In the genomic region with DNA sequence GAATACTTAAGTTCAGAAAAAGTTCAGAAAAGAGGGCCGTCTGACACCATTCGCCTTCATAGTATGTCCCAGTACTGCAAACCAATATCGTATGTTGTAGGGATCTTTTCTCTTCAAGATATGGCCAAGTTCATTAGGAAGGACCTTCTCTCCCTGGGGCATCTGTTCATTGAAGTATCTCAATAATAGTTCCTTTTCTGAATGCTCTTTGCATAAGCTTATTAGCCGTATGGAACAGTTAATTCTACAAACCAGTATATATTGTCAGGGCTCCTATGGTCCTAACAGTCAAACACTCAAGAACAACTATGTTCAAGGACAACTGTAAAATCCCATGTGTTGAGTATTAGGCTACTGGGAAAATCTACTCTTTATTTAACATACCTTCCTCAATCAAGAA, we compare ENCODE assay signal across 14 cellular contexts.
A peak's percentile ranks its signal among the peaks of the same experiment; 100 is the strongest.
DNase-seq lines count a peak whose midpoint lies in the region; ATAC-seq and TF ChIP-seq lines count a peak whose summit lies in the region.
"Had no signal": no experiment of that assay in that cellular context is flagged by ENCODE, and none has a peak within 500 bp of the region (broad histone marks: within the 10 kb centered on the region; RNA-seq: fewer than 3 reads in every experiment).

No MANE protein-coding gene starts in this region.

- no peak for TF ChIP-seq EP300 in esophagus muscularis mucosa (IDR thresholded peaks at IDR 0.05)

- 99% methylated on average over 4 of the region's 4 CpGs for WGBS in mammary epithelial cell (ENCODE audit: low coverage, missing lambda C conversion rate)
- 89% methylated on average over 4 of the region's 4 CpGs for WGBS in esophagus muscularis mucosa
- 89% methylated on average over 4 of the region's 4 CpGs for WGBS in smooth muscle cell (ENCODE audit: low lambda C conversion rate)
- WGBS in esophagus squamous epithelium, 2 donors = 87 to 88% methylated on average over 4 of the region's 4 CpGs

- H3K36me3 ChIP-seq in mammary epithelial cell (ENCODE audit: insufficient read depth, low read length) (no peaks in the 10 kb centered on the region), breast epithelium (no peaks in the 10 kb centered on the region), esophagus muscularis mucosa (peaks cover 0 to 25% (median 6%) of the 10 kb centered on the region in 4 donors), smooth muscle cell (ENCODE audit: low read depth) (no peaks in the 10 kb centered on the region), esophagus squamous epithelium (peaks cover 0 to 8% (median 0%) of the 10 kb centered on the region in 3 donors)

- H3K9me3 ChIP-seq in mammary epithelial cell (replicated peaks; ENCODE audit: insufficient read depth, low read length) (no peaks in the 10 kb centered on the region), breast epithelium (no peaks in the 10 kb centered on the region), esophagus muscularis mucosa (no peaks in the 10 kb centered on the region), smooth muscle cell (replicated peaks; ENCODE audit: low read depth) (no peaks in the 10 kb centered on the region), esophagus squamous epithelium (no peaks in the 10 kb centered on the region)
- H3K9me3 ChIP-seq: Caco-2, SJSA1 had no signal

- H3K27me3 ChIP-seq in mammary epithelial cell (ENCODE audit: insufficient read depth, low read length) = no peaks in the 10 kb centered on the region
- H3K27me3 ChIP-seq in breast epithelium = no peaks in the 10 kb centered on the region
- H3K27me3 ChIP-seq in esophagus muscularis mucosa = no peaks in the 10 kb centered on the region
- H3K27me3 ChIP-seq in smooth muscle cell (ENCODE audit: low read depth) = no peaks in the 10 kb centered on the region
- no peaks in the 10 kb centered on the region for H3K27me3 ChIP-seq in esophagus squamous epithelium
- H3K27me3 ChIP-seq: SJSA1 had no signal

- TF ChIP-seq POLR2A in breast epithelium (IDR thresholded peaks at IDR 0.05) (no peak), esophagus muscularis mucosa (IDR thresholded peaks at IDR 0.05; ENCODE audit: low read depth) (no peak), esophagus squamous epithelium (IDR thresholded peaks at IDR 0.05) (no peak)

- H4K20me1 ChIP-seq in mammary epithelial cell (ENCODE audit: insufficient read depth, low read length) (no peaks in the 10 kb centered on the region), smooth muscle cell (ENCODE audit: low read depth) (no peaks in the 10 kb centered on the region)

- peaks cover 51% of the 10 kb centered on the region for H3K4me1 ChIP-seq in mammary epithelial cell (ENCODE audit: insufficient read depth, low read length)
- H3K4me1 ChIP-seq in breast epithelium = peaks cover 0 to 5% of the 10 kb centered on the region in 2 donors
- peaks cover 48 to 74% (median 68%) of the 10 kb centered on the region in 4 donors for H3K4me1 ChIP-seq in esophagus muscularis mucosa
- H3K4me1 ChIP-seq in smooth muscle cell (ENCODE audit: low read depth) = peaks cover 15% of the 10 kb centered on the region
- H3K4me1 ChIP-seq in esophagus squamous epithelium = peaks cover 25 to 83% (median 35%) of the 10 kb centered on the region in 3 donors

- TF ChIP-seq CTCF in mammary epithelial cell (conservative IDR thresholded peaks at IDR 0.05 in 1 of 2, IDR thresholded peaks at IDR 0.05 in 1 of 2; ENCODE audit: extremely low read depth in 1 of 2, insufficient read depth in 1 of 2, low read depth in 1 of 2, low read length in 2 of 2) = no peak
- no peak for TF ChIP-seq CTCF in breast epithelium (IDR thresholded peaks at IDR 0.05)
- no peak for TF ChIP-seq CTCF in esophagus muscularis mucosa (IDR thresholded peaks at IDR 0.05)
- TF ChIP-seq CTCF in smooth muscle cell (IDR thresholded peaks at IDR 0.05; ENCODE audit: borderline replicate concordance, insufficient read depth, poor library complexity, severe bottlenecking) = no peak
- no peak for TF ChIP-seq CTCF in esophagus squamous epithelium (IDR thresholded peaks at IDR 0.05)

- H3K4me3 ChIP-seq in mammary epithelial cell (replicated peaks in 1 of 3; ENCODE audit: insufficient read depth in 1 of 3, low read depth in 2 of 3, low read length in 3 of 3) (no peak overlapping the region), breast epithelium (no peak overlapping the region), esophagus muscularis mucosa (no peak overlapping the region), smooth muscle cell (no peak overlapping the region), esophagus squamous epithelium (no peak overlapping the region)
- H3K4me3 ChIP-seq: SJSA1 had no signal

- BruUV-seq in mammary epithelial cell (replicated peaks; lab: Mats Ljungman, UMichigan) = no TSS peak

- peaks cover 23% of the 10 kb centered on the region for H3F3A ChIP-seq in smooth muscle cell (ENCODE audit: low read depth)

- dilution Hi-C loops in mammary epithelial cell (cut with HindIII; ENCODE audit: low sequenced_read_pairs) = no loop called here

- DNase-seq in mammary epithelial cell = no peak
- DNase-seq in breast epithelium (ENCODE audit: low spot score in 2 of 2) = no peak
- DNase-seq in NCI-H82 (lab: John Stamatoyannopoulos, UW) = peak; percentile 51
- DNase-seq in esophagus muscularis mucosa (ENCODE audit: extremely low spot score) = no peak
- DNase-seq in smooth muscle cell (lab: John Stamatoyannopoulos, UW; ENCODE audit: unreplicated experiment) = no peak
- DNase-seq in T-helper 9 cell = no peak
- DNase-seq in esophagus squamous epithelium (lab: John Stamatoyannopoulos, UW) = no peak
- DNase-seq: 8988T, Caco-2, DMS79, NCI-H2029 had no signal

- H3K4me2 ChIP-seq in mammary epithelial cell (ENCODE audit: insufficient read depth, low read depth, low read length) (no peak overlapping the region), smooth muscle cell (no peak overlapping the region)

- ATAC-seq in HG03439 (IDR thresholded peaks at IDR 0.05; ENCODE audit: unreplicated experiment) = no peak

- H3K79me2 ChIP-seq in mammary epithelial cell (ENCODE audit: insufficient read depth, low read length) = peaks cover 68% of the 10 kb centered on the region
- H3K79me2 ChIP-seq in smooth muscle cell (ENCODE audit: low read depth) = peaks cover 47% of the 10 kb centered on the region

- H3K27ac ChIP-seq in mammary epithelial cell (ENCODE audit: insufficient read depth, low read depth, low read length) = peak overlapping the region; percentile 33
- peak overlapping the region in 1 of 2 donors; percentile 63 for H3K27ac ChIP-seq in breast epithelium
- H3K27ac ChIP-seq in esophagus muscularis mucosa (replicated peaks in 1 of 4) = peak overlapping the region; percentile 14 to 70 (median 32)
- peak overlapping the region; percentile 75 for H3K27ac ChIP-seq in smooth muscle cell (ENCODE audit: low read depth)
- H3K27ac ChIP-seq in esophagus squamous epithelium = peak overlapping the region in 2 of 4 donors; percentile 64 to 71
- H3K27ac ChIP-seq: RWPE1 had no signal

- CTCF ChIA-PET in mammary epithelial cell (lab: Charles Lee; ENCODE audit: low non-redundant PET) = no interaction called here

- H3K9ac ChIP-seq in mammary epithelial cell (ENCODE audit: insufficient read depth, low read length) (no peak overlapping the region), smooth muscle cell (ENCODE audit: low read depth) (no peak overlapping the region)

- in situ Hi-C loops in mammary epithelial cell (cut with MboI; ENCODE audit: low sequenced_read_pairs in 2 of 2) = no loop called here

- H2AFZ ChIP-seq in mammary epithelial cell (ENCODE audit: low read depth, low read length) (no peak overlapping the region), smooth muscle cell (ENCODE audit: low read depth) (no peak overlapping the region)

- intact Hi-C loops in mammary epithelial cell (cut with micrococcal nuclease) = loop anchor here (10.0 kb wide), 1 partner anchor 243 kb away; no protein-coding TSS in a partner anchor
- intact Hi-C loops in breast epithelium (cut with DNase I; ENCODE audit: low total_unique reads) = no loop called here
- intact Hi-C loops in esophagus muscularis mucosa (cut with DNase I) = no loop called here
- intact Hi-C loops in esophagus squamous epithelium (cut with DNase I) = no loop called here
